In genomic region chr17:74877592-74878543, GRCh38 we compare ENCODE assay signal across 15 cellular contexts. TPM values are rescaled to one million over a fixed set of nuclear protein-coding genes. Genes with fewer than 3 reads are reported as not detected.
A peak's percentile ranks its signal among the peaks of the same experiment; 100 is the strongest.
DNase-seq lines count a peak whose midpoint lies in the region; ATAC-seq, FAIRE-seq and TF ChIP-seq lines count a peak whose summit lies in the region.
"Had no signal": no experiment of that assay in that cellular context is flagged by ENCODE, and none has a peak within 500 bp of the region (broad histone marks: within the 10 kb centered on the region; RNA-seq: fewer than 3 reads in every experiment).

No MANE protein-coding gene starts in this region.

- no peak overlapping the region for H3K27ac ChIP-seq in Peyer's patch
- no peak overlapping the region for H3K27ac ChIP-seq in small intestine (ENCODE audit: low read depth in 1 of 2, low read length in 1 of 2)
- H3K27ac ChIP-seq: lower lobe of right lung, testis had no signal

- H3K27me3 ChIP-seq in Peyer's patch (no peaks in the 10 kb centered on the region), small intestine (ENCODE audit: control insufficient read depth in 2 of 2, insufficient read depth in 2 of 2, low read length in 2 of 2) (peaks cover 0 to 4% of the 10 kb centered on the region in 2 donors)
- H3K27me3 ChIP-seq: testis had no signal

- H3K4me3 ChIP-seq in Peyer's patch = no peak overlapping the region
- H3K4me3 ChIP-seq in fibroblast of pulmonary artery (replicated peaks; ENCODE audit: low read depth, low read length) = no peak overlapping the region
- no peak overlapping the region for H3K4me3 ChIP-seq in small intestine (ENCODE audit: low read depth in 1 of 2, low read length in 2 of 2)
- H3K4me3 ChIP-seq: lower lobe of right lung, spleen, testis had no signal

- H3K4me1 ChIP-seq in Peyer's patch = peaks cover 0 to 18% (median 0%) of the 10 kb centered on the region in 4 donors
- H3K4me1 ChIP-seq in small intestine (ENCODE audit: control insufficient read depth in 2 of 2, insufficient read depth in 1 of 2, low read depth in 1 of 2, low read length in 1 of 2) = no peaks in the 10 kb centered on the region

- WGBS in small intestine, 3 donors = 23 to 45% (median 33%) methylated on average over 17 to 19 of the region's 19 CpGs

- no peak for TF ChIP-seq POLR2A in Peyer's patch (IDR thresholded peaks at IDR 0.05)

- TF ChIP-seq CTCF in Peyer's patch (IDR thresholded peaks at IDR 0.05) = no peak
- TF ChIP-seq CTCF in fibroblast of pulmonary artery (IDR thresholded peaks at IDR 0.05; ENCODE audit: low read length, missing control alignments) = no peak
- TF ChIP-seq CTCF in GM13977 (IDR thresholded peaks at IDR 0.05; ENCODE audit: extremely low read depth, insufficient read depth, missing control alignments) = no peak

- in situ Hi-C loops in GM13977 (cut with MboI; ENCODE audit: low pct_unique_long_range_greater_than_20kb, low sequenced_read_pairs, unreplicated experiment) = no loop called here

- H3K9me3 ChIP-seq in Peyer's patch (no peaks in the 10 kb centered on the region), small intestine (ENCODE audit: control insufficient read depth, low read depth) (no peaks in the 10 kb centered on the region)
- H3K9me3 ChIP-seq: lower lobe of right lung, spleen, testis had no signal

- ATAC-seq in GM21526 (IDR thresholded peaks at IDR 0.05; ENCODE audit: low FRiP score, unreplicated experiment) = no peak
- ATAC-seq: lower lobe of right lung had no signal

- DNase-seq in NCI-H345 (lab: John Stamatoyannopoulos, UW) (peak; percentile 57), NCI-H345 treated with DMSO at 0.1 percent for 48 hours (lab: John Stamatoyannopoulos, UW; ENCODE audit: unreplicated experiment) (no peak), Peyer's patch (peak in 2 of 3 donors; percentile 77 to 81), fibroblast of pulmonary artery (ENCODE audit: low read depth) (peak; percentile 51), small intestine (peak; percentile 88), GM13977 (ENCODE audit: low spot score) (no peak), SHP77 treated with DMSO at 0.1 percent for 48 hours (lab: John Stamatoyannopoulos, UW) (no peak)
- DNase-seq: endodermal cell, lower lobe of right lung, spleen, testis had no signal

- FAIRE-seq in small intestine (lab: Jason Lieb, UNC) = no peak
- FAIRE-seq: RCC 7860 had no signal

- H3K36me3 ChIP-seq in Peyer's patch (no peaks in the 10 kb centered on the region), small intestine (ENCODE audit: control insufficient read depth in 2 of 2, insufficient read depth in 2 of 2, low read length in 2 of 2) (no peaks in the 10 kb centered on the region)
- H3K36me3 ChIP-seq: lower lobe of right lung, spleen had no signal

RNA-seq across cellular contexts. Expression of gene FDXR, which starts 5.1 kb away (rescaled TPM):
- 10 to 100 TPM in 3 of 4 donors, 1 to 10 TPM in 1; 1.7 to 16.1 (median 13.1) TPM for total RNA-seq in Peyer's patch
- 10 to 100 TPM; 12.4 to 16.6 (median 12.5) TPM for polyA plus RNA-seq in small intestine

RNA-seq across cellular contexts. Expression of gene FADS6, which starts 15.6 kb away (rescaled TPM):
- total RNA-seq in Peyer's patch = 100 to 1,000 TPM in 1 of 4 donors, 10 to 100 TPM in 2, not detected in 1; 79.9 to 161 (median 82.1) TPM
- polyA plus RNA-seq in small intestine = 10 to 100 TPM in 2 of 3 donors, 1 to 10 TPM in 1; 2.5 to 27.3 (median 27.3) TPM
- total RNA-seq: A172, HT1080, lower lobe of right lung had no signal

RNA-seq across cellular contexts. Expression of gene GRIN2C, which starts 18.2 kb away (rescaled TPM):
- 1 to 10 TPM in 1 of 4 donors, under 1 TPM in 1, not detected in 2; 0.13 to 2.7 TPM for total RNA-seq in Peyer's patch
- under 1 TPM in 1 of 3 donors, not detected in 2; 0.37 TPM for polyA plus RNA-seq in small intestine

RNA-seq across cellular contexts. Expression of gene USH1G, which starts 45.2 kb away (rescaled TPM):
- total RNA-seq in Peyer's patch = 1 to 10 TPM in 3 of 4 donors, not detected in 1; 1.6 to 3.7 (median 2.3) TPM
- under 1 TPM; 0.07 to 0.81 (median 0.45) TPM for polyA plus RNA-seq in small intestine
- total RNA-seq: HT1080, spleen had no signal
- polyA plus RNA-seq: spleen had no signal

RNA-seq across cellular contexts. Expression of gene OTOP2, which starts 46.2 kb away (rescaled TPM):
- 10 to 100 TPM in 1 of 4 donors, 1 to 10 TPM in 2, not detected in 1; 4.6 to 11.9 (median 8.8) TPM for total RNA-seq in Peyer's patch
- polyA plus RNA-seq in small intestine = under 1 TPM; 0.22 to 0.54 (median 0.39) TPM
- total RNA-seq: A172, endodermal cell, HT1080, lower lobe of right lung, spleen had no signal
- polyA plus RNA-seq: spleen had no signal

Comparison
In these comparisons a context has a peak if more than half of its experiments do, and no peak if none do; other contexts are left out.
1. DNase-seq: peak in NCI-H345 (single experiment), Peyer's patch (2 of 3), fibroblast of pulmonary artery (single experiment) and small intestine (single experiment); none in NCI-H345 treated with DMSO at 0.1 percent for 48 hours (single experiment), GM13977 (single experiment) and SHP77 treated with DMSO at 0.1 percent for 48 hours (single experiment).